24 cellular contexts compared by ENCODE assay signal in genomic region chr9:35859995-35860348, GRCh38. TPM values are rescaled to one million over a fixed set of nuclear protein-coding genes. Genes with fewer than 3 reads are reported as not detected.
DNase-seq lines count a peak whose midpoint lies in the region; TF ChIP-seq lines count a peak whose summit lies in the region.
"Had no signal": no experiment of that assay in that cellular context is flagged by ENCODE, and none has a peak within 500 bp of the region (broad histone marks: within the 10 kb centered on the region; RNA-seq: fewer than 3 reads in every experiment).

No MANE protein-coding gene starts in this region.

- peak overlapping the region; percentile 11 for H3K4me2 ChIP-seq in osteoblast (ENCODE audit: insufficient read depth, low read length)
- H3K4me2 ChIP-seq: BLaER1 had no signal

- DNase-seq in T-helper 2 cell treated with Interferon-gamma antibody and Interleukin-4, amounts not matched to agents 5 μg/mL and 100 μg/mL, for 36 hours (ENCODE audit: low spot score) = peak; percentile 2
- DNase-seq in T-helper 2 cell (no peak), esophagus muscularis mucosa (ENCODE audit: extremely low spot score) (peak; percentile 74), osteoblast (ENCODE audit: insufficient read length, low spot score, missing footprints) (no peak), SHP77 treated with DMSO at 0.1 percent for 48 hours (lab: John Stamatoyannopoulos, UW) (no peak), RWPE1 (ENCODE audit: low spot score) (no peak)
- DNase-seq in activated T-helper 2 cell treated with anti-CD3 and anti-CD28 coated beads, Interferon-gamma antibody, Interleukin-2, Interleukin-4, amounts not matched to agents 10 μg/mL and 5 μg/mL and 100 μg/mL, durations not matched to agents 14 hours and 24 hours and 36 hours (ENCODE audit: low spot score) = no peak
- DNase-seq: 8988T, Karpas-422, NCI-H1436, NCI-H187, NCI-H2081 treated with DMSO at 0.1 percent for 48 hours, NCI-H2171, NCI-H226, NCI-H510A, OCI-M1, SJCRH30 had no signal

- no peak overlapping the region for H3K27ac ChIP-seq in esophagus muscularis mucosa (replicated peaks in 1 of 4)
- H3K27ac ChIP-seq in osteoblast (ENCODE audit: low read depth, low read length) = no peak overlapping the region
- no peak overlapping the region for H3K27ac ChIP-seq in RWPE1
- H3K27ac ChIP-seq: BLaER1, Peyer's patch, SJCRH30 had no signal

- H3K27me3 Mint-ChIP-seq in T-helper 2 cell treated with Interferon-gamma antibody and Interleukin-4, amounts not matched to agents 5 μg/mL and 100 μg/mL, for 36 hours (ENCODE audit: low read depth) = peaks cover 13% of the 10 kb centered on the region
- peaks cover 10% of the 10 kb centered on the region for H3K27me3 Mint-ChIP-seq in activated T-helper 2 cell treated with anti-CD3 and anti-CD28 coated beads, Interferon-gamma antibody, Interleukin-2, Interleukin-4, amounts not matched to agents 10 μg/mL and 5 μg/mL and 100 μg/mL, durations not matched to agents 14 hours and 24 hours and 36 hours (ENCODE audit: low read depth)

- CTCF ChIA-PET in RWPE1 (lab: Yijun Ruan, JAX) = interaction anchor here (0.6 to 0.7 kb wide), 2 partner anchors 16 to 29 kb away, joined by 4 read pairs; no protein-coding TSS in a partner anchor

- no peaks in the 10 kb centered on the region for H3K9me3 ChIP-seq in esophagus muscularis mucosa
- no peaks in the 10 kb centered on the region for H3K9me3 ChIP-seq in osteoblast (ENCODE audit: low read depth, low read length)
- H3K9me3 ChIP-seq: BLaER1, Peyer's patch, SJCRH30 had no signal

- no peak for TF ChIP-seq POLR2A in esophagus muscularis mucosa (IDR thresholded peaks at IDR 0.05; ENCODE audit: low read depth)

- H3K36me3 Mint-ChIP-seq in T-helper 2 cell treated with Interferon-gamma antibody and Interleukin-4, amounts not matched to agents 5 μg/mL and 100 μg/mL, for 36 hours (ENCODE audit: low read depth) = no peaks in the 10 kb centered on the region
- H3K36me3 Mint-ChIP-seq in activated T-helper 2 cell treated with anti-CD3 and anti-CD28 coated beads, Interferon-gamma antibody, Interleukin-2, Interleukin-4, amounts not matched to agents 10 μg/mL and 5 μg/mL and 100 μg/mL, durations not matched to agents 14 hours and 24 hours and 36 hours (ENCODE audit: low read depth) = no peaks in the 10 kb centered on the region
- H3K36me3 Mint-ChIP-seq: CD4-positive, CD25-positive, alpha-beta regulatory T cell had no signal

- H3K4me3 Mint-ChIP-seq in T-helper 2 cell treated with Interferon-gamma antibody and Interleukin-4, amounts not matched to agents 5 μg/mL and 100 μg/mL, for 36 hours = no peak overlapping the region
- H3K4me3 Mint-ChIP-seq in activated T-helper 2 cell treated with anti-CD3 and anti-CD28 coated beads, Interferon-gamma antibody, Interleukin-2, Interleukin-4, amounts not matched to agents 10 μg/mL and 5 μg/mL and 100 μg/mL, durations not matched to agents 14 hours and 24 hours and 36 hours (ENCODE audit: low read depth) = no peak overlapping the region
- H3K4me3 Mint-ChIP-seq: CD4-positive, CD25-positive, alpha-beta regulatory T cell had no signal

- no peaks in the 10 kb centered on the region for H4K20me1 ChIP-seq in osteoblast (ENCODE audit: insufficient read depth, low read length)
- H4K20me1 ChIP-seq: BLaER1 had no signal

- no peak overlapping the region for H3K4me3 ChIP-seq in esophagus muscularis mucosa
- H3K4me3 ChIP-seq in osteoblast (ENCODE audit: insufficient read depth, low read length) = no peak overlapping the region
- H3K4me3 ChIP-seq: BLaER1, Peyer's patch, SJCRH30 had no signal

- H3K27me3 ChIP-seq in esophagus muscularis mucosa = no peaks in the 10 kb centered on the region
- H3K27me3 ChIP-seq in osteoblast (ENCODE audit: insufficient read depth, low read length) = peaks cover 37% of the 10 kb centered on the region
- H3K27me3 ChIP-seq: BLaER1, Peyer's patch, SJCRH30 had no signal

- peaks cover 3% of the 10 kb centered on the region for H3K4me1 Mint-ChIP-seq in T-helper 2 cell treated with Interferon-gamma antibody and Interleukin-4, amounts not matched to agents 5 μg/mL and 100 μg/mL, for 36 hours (ENCODE audit: low read depth)
- H3K4me1 Mint-ChIP-seq in activated T-helper 2 cell treated with anti-CD3 and anti-CD28 coated beads, Interferon-gamma antibody, Interleukin-2, Interleukin-4, amounts not matched to agents 10 μg/mL and 5 μg/mL and 100 μg/mL, durations not matched to agents 14 hours and 24 hours and 36 hours (ENCODE audit: low read depth) = no peaks in the 10 kb centered on the region

- H3K4me1 ChIP-seq in esophagus muscularis mucosa (peaks cover 3 to 13% (median 10%) of the 10 kb centered on the region in 4 donors), osteoblast (ENCODE audit: insufficient read depth, low read length) (peaks cover 6% of the 10 kb centered on the region)
- H3K4me1 ChIP-seq: Peyer's patch, SJCRH30 had no signal

- TF ChIP-seq CTCF in esophagus muscularis mucosa (IDR thresholded peaks at IDR 0.05) (no peak), osteoblast (IDR thresholded peaks at IDR 0.05; ENCODE audit: extremely low read depth, low read depth, low read length) (no peak), RWPE1 (conservative IDR thresholded peaks at IDR 0.05; ENCODE audit: low read depth) (no peak)

- no peaks in the 10 kb centered on the region for H3K79me2 ChIP-seq in osteoblast (ENCODE audit: insufficient read depth, low read length)

- 64% methylated on average over 4 of the region's 4 CpGs for WGBS in esophagus muscularis mucosa

- POLR2A ChIA-PET in RWPE1 (lab: Yijun Ruan, JAX; ENCODE audit: low non-redundant PET) = no interaction called here

- H2AFZ ChIP-seq in osteoblast (ENCODE audit: low read length) = no peak overlapping the region

- intact Hi-C loops in esophagus muscularis mucosa (cut with DNase I) = no loop called here
- intact Hi-C loops in activated T-helper 2 cell treated with anti-CD3 and anti-CD28 coated beads, Interferon-gamma antibody, Interleukin-2, Interleukin-4, amounts not matched to agents 10 μg/mL and 5 μg/mL and 100 μg/mL, durations not matched to agents 14 hours and 24 hours and 36 hours (cut with micrococcal nuclease) = no loop called here

- no peaks in the 10 kb centered on the region for H3K36me3 ChIP-seq in esophagus muscularis mucosa
- no peaks in the 10 kb centered on the region for H3K36me3 ChIP-seq in osteoblast (ENCODE audit: insufficient read depth, low read length)
- H3K36me3 ChIP-seq: BLaER1, Peyer's patch, SJCRH30 had no signal

- H3K9me3 Mint-ChIP-seq in T-helper 2 cell treated with Interferon-gamma antibody and Interleukin-4, amounts not matched to agents 5 μg/mL and 100 μg/mL, for 36 hours = no peaks in the 10 kb centered on the region
- H3K9me3 Mint-ChIP-seq in activated T-helper 2 cell treated with anti-CD3 and anti-CD28 coated beads, Interferon-gamma antibody, Interleukin-2, Interleukin-4, amounts not matched to agents 10 μg/mL and 5 μg/mL and 100 μg/mL, durations not matched to agents 14 hours and 24 hours and 36 hours = no peaks in the 10 kb centered on the region
- H3K9me3 Mint-ChIP-seq: CD4-positive, CD25-positive, alpha-beta regulatory T cell had no signal

- TF ChIP-seq EP300 in esophagus muscularis mucosa (IDR thresholded peaks at IDR 0.05) = no peak

- H3K27ac Mint-ChIP-seq in T-helper 2 cell treated with Interferon-gamma antibody and Interleukin-4, amounts not matched to agents 5 μg/mL and 100 μg/mL, for 36 hours = no peak overlapping the region
- H3K27ac Mint-ChIP-seq in activated T-helper 2 cell treated with anti-CD3 and anti-CD28 coated beads, Interferon-gamma antibody, Interleukin-2, Interleukin-4, amounts not matched to agents 10 μg/mL and 5 μg/mL and 100 μg/mL, durations not matched to agents 14 hours and 24 hours and 36 hours = no peak overlapping the region
- H3K27ac Mint-ChIP-seq: CD4-positive, CD25-positive, alpha-beta regulatory T cell had no signal

RNA-seq across cellular contexts. Expression of gene OR13J1, which starts 10.2 kb away (rescaled TPM):
- total RNA-seq in esophagus muscularis mucosa = not detected
- not detected in 2 replicates for total RNA-seq in osteoblast
- total RNA-seq in activated T-helper 2 cell treated with anti-CD3 and anti-CD28 coated beads, Interferon-gamma antibody, Interleukin-2, Interleukin-4, amounts not matched to agents 10 μg/mL and 5 μg/mL and 100 μg/mL, durations not matched to agents 14 hours and 24 hours and 36 hours = not detected in 2 replicates
- total RNA-seq: CD4-positive, CD25-positive, alpha-beta regulatory T cell; Daoy; G401; HepG2; HT1080; Peyer's patch; SJCRH30 had no signal

RNA-seq across cellular contexts. Expression of gene TMEM8B, which starts 30.9 kb away (rescaled TPM):
- 10 to 100 TPM in 3 of 4 donors, 1 to 10 TPM in 1; 10.0 to 27.0 (median 20.3) TPM for total RNA-seq in esophagus muscularis mucosa
- 2.1 and 2.5 TPM in 2 replicates for total RNA-seq in osteoblast
- 3.0 and 3.4 TPM in 2 replicates for total RNA-seq in activated T-helper 2 cell treated with anti-CD3 and anti-CD28 coated beads, Interferon-gamma antibody, Interleukin-2, Interleukin-4, amounts not matched to agents 10 μg/mL and 5 μg/mL and 100 μg/mL, durations not matched to agents 14 hours and 24 hours and 36 hours

RNA-seq across cellular contexts. Expression of gene FAM221B, which starts 31.4 kb away (rescaled TPM):
- total RNA-seq in esophagus muscularis mucosa (not detected), osteoblast (not detected in 2 replicates)
- not detected in 2 replicates for total RNA-seq in activated T-helper 2 cell treated with anti-CD3 and anti-CD28 coated beads, Interferon-gamma antibody, Interleukin-2, Interleukin-4, amounts not matched to agents 10 μg/mL and 5 μg/mL and 100 μg/mL, durations not matched to agents 14 hours and 24 hours and 36 hours
- total RNA-seq: CD4-positive, CD25-positive, alpha-beta regulatory T cell; Daoy; G401; HepG2; HT1080; Peyer's patch; SJCRH30 had no signal

RNA-seq across cellular contexts. Expression of gene HINT2, which starts 45.1 kb away (rescaled TPM):
- total RNA-seq in esophagus muscularis mucosa = 10 to 100 TPM; 23.4 to 32.4 (median 27.5) TPM
- 17.0 and 17.4 TPM in 2 replicates for total RNA-seq in osteoblast
- total RNA-seq in activated T-helper 2 cell treated with anti-CD3 and anti-CD28 coated beads, Interferon-gamma antibody, Interleukin-2, Interleukin-4, amounts not matched to agents 10 μg/mL and 5 μg/mL and 100 μg/mL, durations not matched to agents 14 hours and 24 hours and 36 hours = 49.4 and 49.7 TPM in 2 replicates

RNA-seq across cellular contexts. Expression of gene HRCT1, which starts 46.0 kb away (rescaled TPM):
- 10 to 100 TPM in 2 of 4 donors, 1 to 10 TPM in 2; 3.7 to 53.0 (median 15.6) TPM for total RNA-seq in esophagus muscularis mucosa
- total RNA-seq in osteoblast = 1.8 and 5.1 TPM in 2 replicates
- not detected in 2 replicates for total RNA-seq in activated T-helper 2 cell treated with anti-CD3 and anti-CD28 coated beads, Interferon-gamma antibody, Interleukin-2, Interleukin-4, amounts not matched to agents 10 μg/mL and 5 μg/mL and 100 μg/mL, durations not matched to agents 14 hours and 24 hours and 36 hours
- total RNA-seq: CD4-positive, CD25-positive, alpha-beta regulatory T cell; G401; HepG2; SJCRH30 had no signal

Comparison
In these comparisons a context has a peak if more than half of its experiments do, and no peak if none do; other contexts are left out.
1. DNase-seq: peak in T-helper 2 cell treated with Interferon-gamma antibody and Interleukin-4, amounts not matched to agents 5 μg/mL and 100 μg/mL, for 36 hours (single experiment) and esophagus muscularis mucosa (single experiment); none in T-helper 2 cell (0 of 5), osteoblast (single experiment), activated T-helper 2 cell treated with anti-CD3 and anti-CD28 coated beads, Interferon-gamma antibody, Interleukin-2, Interleukin-4, amounts not matched to agents 10 μg/mL and 5 μg/mL and 100 μg/mL, durations not matched to agents 14 hours and 24 hours and 36 hours (single experiment), SHP77 treated with DMSO at 0.1 percent for 48 hours (single experiment) and RWPE1 (single experiment).